In genomic region chr1:36160949-36161485, GRCh38 we compare ENCODE assay signal across 9 cellular contexts.
A peak's percentile ranks its signal among the peaks of the same experiment; 100 is the strongest.
DNase-seq lines count a peak whose midpoint lies in the region; TF ChIP-seq lines count a peak whose summit lies in the region.
"Had no signal": no experiment of that assay in that cellular context is flagged by ENCODE, and none has a peak within 500 bp of the region (broad histone marks: within the 10 kb centered on the region; RNA-seq: fewer than 3 reads in every experiment).

No MANE protein-coding gene starts in this region.

- H3K9me3 ChIP-seq in mucosa of stomach (ENCODE audit: control insufficient read depth, low read length), result no peaks in the 10 kb centered on the region
- H3K9me3 ChIP-seq: Caco-2 had no signal

- H3K9ac ChIP-seq in mucosa of stomach (ENCODE audit: low read length), result peak overlapping the region; percentile 60

- no peaks in the 10 kb centered on the region for H3K36me3 ChIP-seq in mucosa of stomach (ENCODE audit: control insufficient read depth, insufficient read depth, low read length)

- peak overlapping the region; percentile 99 for H3K27ac ChIP-seq in substantia nigra (ENCODE audit: low read depth, low read length, poor library complexity, severe bottlenecking)

- H3K4me1 ChIP-seq in mucosa of stomach (ENCODE audit: control insufficient read depth, insufficient read depth, low read length), result peaks cover 50% of the 10 kb centered on the region
- H3K4me1 ChIP-seq: Caco-2 had no signal

- no peak overlapping the region for H3K4me3 ChIP-seq in mucosa of stomach (ENCODE audit: low read length)

- TF ChIP-seq POLR2A in erythroblast (IDR thresholded peaks at IDR 0.05; ENCODE audit: low read length), result no peak

- no peaks in the 10 kb centered on the region for H3K27me3 ChIP-seq in mucosa of stomach (ENCODE audit: control insufficient read depth, insufficient read depth, low read length)

- peak; percentile 50 for DNase-seq in NCI-H1436 (lab: John Stamatoyannopoulos, UW)
- DNase-seq in NCI-H1436 treated with DMSO at 0.1 percent for 48 hours (lab: John Stamatoyannopoulos, UW), result no peak
- DNase-seq in NOMO-1 (lab: John Stamatoyannopoulos, UW; ENCODE audit: unreplicated experiment in 2 of 2), result peak; percentile 76 to 91
- peak; percentile 73 for DNase-seq in activated T-cell treated with anti-CD3 and anti-CD28 coated beads for 48 hours (ENCODE audit: low read depth)
- DNase-seq in erythroblast (lab: John Stamatoyannopoulos, UW), result peak; percentile 48 to 52
- peak in 41 of 49 donors; percentile 15 to 79 (median 54) for DNase-seq in substantia nigra (lab: John Stamatoyannopoulos, UW)
- DNase-seq in LoVo (ENCODE audit: low spot score), result no peak

Comparison
In these comparisons a context has a peak if more than half of its experiments do, and no peak if none do; other contexts are left out.
1. DNase-seq: peak in NCI-H1436 (single experiment), NOMO-1 (2 of 2), activated T-cell treated with anti-CD3 and anti-CD28 coated beads for 48 hours (single experiment), erythroblast (2 of 2) and substantia nigra (41 of 49); none in NCI-H1436 treated with DMSO at 0.1 percent for 48 hours (single experiment) and LoVo (single experiment).